In the genomic region with DNA sequence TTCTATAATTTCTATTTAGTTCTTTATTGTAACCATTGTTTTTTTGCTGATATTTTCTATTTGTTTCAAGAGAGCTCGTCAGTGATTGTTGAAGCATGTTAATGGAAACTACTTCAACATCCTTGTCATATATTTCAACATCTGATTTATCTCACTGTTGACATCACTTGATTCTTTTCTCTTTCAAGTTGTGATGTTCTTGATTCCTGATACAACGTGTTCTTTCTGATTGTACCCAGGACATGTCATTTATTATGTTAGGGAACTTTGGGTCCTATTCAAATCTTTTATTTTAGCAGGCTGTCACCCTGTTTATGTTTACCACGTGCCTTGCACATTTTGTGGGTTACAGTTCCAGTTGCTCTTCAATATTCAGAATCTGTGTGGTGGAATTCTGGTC, we compare ENCODE assay signal across 36 cellular contexts.
"Had no signal": no experiment of that assay in that cellular context is flagged by ENCODE, and none has a peak within 500 bp of the region (broad histone marks: within the 10 kb centered on the region; RNA-seq: fewer than 3 reads in every experiment).

No MANE protein-coding gene starts in this region.

- H3K27ac ChIP-seq: adrenal gland, ascending aorta, body of pancreas, brain microvascular endothelial cell, breast epithelium, VCaP had no signal

- H3K4me1 Mint-ChIP-seq: activated B cell treated with CpG ODN at 0.5 μM for 24 hours; activated CD4-positive, alpha-beta T cell treated with anti-CD3 and anti-CD28 coated beads, Interleukin-2, amount 10 ng/mL, durations not matched to agents 24 days and 14 days; activated T-helper 17 cell treated with anti-CD3 and anti-CD28 coated beads, Interleukin-2, amount 50 U/mL, for 72 hours had no signal

- H3K36me3 ChIP-seq: adrenal gland, ascending aorta, brain microvascular endothelial cell, breast epithelium had no signal

- H3K4me3 Mint-ChIP-seq: activated B cell treated with CpG ODN at 0.5 μM for 24 hours; activated CD4-positive, alpha-beta memory T cell treated with anti-CD3 and anti-CD28 coated beads for 36 hours; activated CD4-positive, alpha-beta T cell treated with anti-CD3 and anti-CD28 coated beads, Interleukin-2, amount 10 ng/mL, durations not matched to agents 24 days and 14 days; activated CD8-positive, alpha-beta T cell treated with anti-CD3 and anti-CD28 coated beads for 36 hours; activated naive CD4-positive, alpha-beta T cell treated with anti-CD3 and anti-CD28 coated beads for 36 hours; activated naive CD8-positive, alpha-beta T cell treated with anti-CD3 and anti-CD28 coated beads for 36 hours; activated T-cell treated with anti-CD3 and anti-CD28 coated beads, Interleukin-2, amount 50 U/mL, for 4 hours; activated T-cell treated with anti-CD3 and anti-CD28 coated beads, Interleukin-2, amount 50 U/mL, for 72 hours; activated T-helper 1 cell treated with anti-CD3 and anti-CD28 coated beads, Interleukin-12 subunit alpha, Interleukin-12 subunit beta, Interleukin-2, Interleukin-4 antibody, amounts not matched to agents 30 ng/mL and 10 ng/mL and 1 ng/mL, durations not matched to agents 14 hours and 24 hours and 36 hours; activated T-helper 17 cell treated with anti-CD3 and anti-CD28 coated beads, Interleukin-2, amount 50 U/mL, for 72 hours; T-cell; T-helper 2 cell treated with Interferon-gamma antibody and Interleukin-4, amounts not matched to agents 5 μg/mL and 100 μg/mL, for 36 hours had no signal

- H3K36me3 Mint-ChIP-seq: activated CD4-positive, alpha-beta memory T cell treated with anti-CD3 and anti-CD28 coated beads for 36 hours had no signal

- H3K27me3 ChIP-seq: ascending aorta, body of pancreas, brain microvascular endothelial cell, breast epithelium had no signal

- FAIRE-seq: TTC549 had no signal

- H3K4me1 ChIP-seq: breast epithelium had no signal

- DNase-seq: activated B cell treated with CpG ODN at 0.5 μM for 24 hours; activated CD4-positive, alpha-beta memory T cell treated with anti-CD3 and anti-CD28 coated beads for 36 hours; activated CD4-positive, alpha-beta T cell treated with anti-CD3 and anti-CD28 coated beads for 4 hours; activated CD4-positive, alpha-beta T cell treated with anti-CD3 and anti-CD28 coated beads, Interleukin-2, amount 10 ng/mL, durations not matched to agents 24 days and 14 days; activated CD4-positive, alpha-beta T cell treated with anti-CD3 and anti-CD28 coated beads, Interleukin-2, amount 50 U/mL, for 1 hour; activated CD4-positive, alpha-beta T cell treated with anti-CD3 and anti-CD28 coated beads, Interleukin-2, amount 50 U/mL, for 4 hours; activated CD4-positive, CD25-positive, alpha-beta regulatory T cell treated with anti-CD3 and anti-CD28 coated beads, Interleukin-2, amount 50 U/mL, for 72 hours; activated CD8-positive, alpha-beta memory T cell treated with anti-CD3 and anti-CD28 coated beads, Interleukin-2, amount 50 U/mL, for 4 hours; activated CD8-positive, alpha-beta T cell treated with anti-CD3 and anti-CD28 coated beads for 36 hours; activated effector memory CD4-positive, alpha-beta T cell treated with anti-CD3 and anti-CD28 coated beads, Interleukin-2, amount 50 U/mL, for 16 hours; activated gamma-delta T cell treated with Interleukin-2 at 50 U/mL for 16 hours; activated naive CD4-positive, alpha-beta T cell; activated naive CD4-positive, alpha-beta T cell treated with anti-CD3 and anti-CD28 coated beads for 36 hours; activated naive CD4-positive, alpha-beta T cell treated with anti-CD3 and anti-CD28 coated beads, Interleukin-2, amount 50 U/mL, for 16 hours; activated naive CD8-positive, alpha-beta T cell treated with anti-CD3 and anti-CD28 coated beads for 36 hours; activated T-cell treated with anti-CD3 and anti-CD28 coated beads for 4 hours; activated T-cell treated with anti-CD3 and anti-CD28 coated beads, Interleukin-2, amount 50 U/mL, for 1 hour; activated T-cell treated with anti-CD3 and anti-CD28 coated beads, Interleukin-2, amount 50 U/mL, for 4 hours; activated T-cell treated with anti-CD3 and anti-CD28 coated beads, Interleukin-2, amount 50 U/mL, for 72 hours; adrenal gland; amygdala; anterior cingulate cortex; body of pancreas; brain microvascular endothelial cell; central memory CD4-positive, alpha-beta T cell; T-cell; T-helper 2 cell; T-helper 9 cell had no signal

- H3K9me3 Mint-ChIP-seq: activated B cell treated with CpG ODN at 0.5 μM for 24 hours; activated T-cell treated with anti-CD3 and anti-CD28 coated beads, Interleukin-2, amount 50 U/mL, for 4 hours; activated T-helper 1 cell treated with anti-CD3 and anti-CD28 coated beads, Interleukin-12 subunit alpha, Interleukin-12 subunit beta, Interleukin-2, Interleukin-4 antibody, amounts not matched to agents 30 ng/mL and 10 ng/mL and 1 ng/mL, durations not matched to agents 14 hours and 24 hours and 36 hours; activated T-helper 17 cell treated with anti-CD3 and anti-CD28 coated beads, Interleukin-2, amount 50 U/mL, for 72 hours; T-helper 2 cell treated with Interferon-gamma antibody and Interleukin-4, amounts not matched to agents 5 μg/mL and 100 μg/mL, for 36 hours had no signal

- H3K27me3 Mint-ChIP-seq: activated CD4-positive, alpha-beta memory T cell treated with anti-CD3 and anti-CD28 coated beads for 36 hours; activated CD8-positive, alpha-beta T cell treated with anti-CD3 and anti-CD28 coated beads for 36 hours; activated naive CD8-positive, alpha-beta T cell treated with anti-CD3 and anti-CD28 coated beads for 36 hours; activated T-helper 17 cell treated with anti-CD3 and anti-CD28 coated beads, Interleukin-2, amount 50 U/mL, for 72 hours; T-cell had no signal

- H3K4me3 ChIP-seq: adrenal gland, ascending aorta, body of pancreas, breast epithelium had no signal

- H3K27ac Mint-ChIP-seq: activated B cell treated with CpG ODN at 0.5 μM for 24 hours; activated CD4-positive, alpha-beta memory T cell treated with anti-CD3 and anti-CD28 coated beads for 36 hours; activated CD4-positive, alpha-beta T cell treated with anti-CD3 and anti-CD28 coated beads, Interleukin-2, amount 10 ng/mL, durations not matched to agents 24 days and 14 days; activated CD8-positive, alpha-beta T cell treated with anti-CD3 and anti-CD28 coated beads for 36 hours; activated naive CD4-positive, alpha-beta T cell treated with anti-CD3 and anti-CD28 coated beads for 36 hours; activated naive CD4-positive, alpha-beta T cell treated with anti-CD3 and anti-CD28 coated beads, Interleukin-2, amount 50 U/mL, for 72 hours; activated naive CD8-positive, alpha-beta T cell treated with anti-CD3 and anti-CD28 coated beads for 36 hours; activated T-cell treated with anti-CD3 and anti-CD28 coated beads, Interleukin-2, amount 50 U/mL, for 72 hours; activated T-helper 1 cell treated with anti-CD3 and anti-CD28 coated beads, Interleukin-12 subunit alpha, Interleukin-12 subunit beta, Interleukin-2, Interleukin-4 antibody, amounts not matched to agents 30 ng/mL and 10 ng/mL and 1 ng/mL, durations not matched to agents 14 hours and 24 hours and 36 hours; activated T-helper 17 cell treated with anti-CD3 and anti-CD28 coated beads, Interleukin-2, amount 50 U/mL, for 72 hours; T-cell; T-helper 2 cell treated with Interferon-gamma antibody and Interleukin-4, amounts not matched to agents 5 μg/mL and 100 μg/mL, for 36 hours had no signal

- H3K9me3 ChIP-seq: adrenal gland, ascending aorta, body of pancreas, breast epithelium had no signal

- ATAC-seq: activated CD8-positive, alpha-beta T cell treated with anti-CD3 and anti-CD28 coated beads for 36 hours; activated naive CD4-positive, alpha-beta T cell treated with anti-CD3 and anti-CD28 coated beads, Interleukin-2, amount 50 U/mL, for 72 hours; activated T-cell treated with anti-CD3 and anti-CD28 coated beads, Interleukin-2, amount 50 U/mL, for 4 hours; activated T-cell treated with anti-CD3 and anti-CD28 coated beads, Interleukin-2, amount 50 U/mL, for 72 hours; activated T-helper 17 cell treated with anti-CD3 and anti-CD28 coated beads, Interleukin-2, amount 50 U/mL, for 72 hours; body of pancreas; T-cell had no signal
